ENCODE assay signal across 13 cellular contexts in the genomic region with DNA sequence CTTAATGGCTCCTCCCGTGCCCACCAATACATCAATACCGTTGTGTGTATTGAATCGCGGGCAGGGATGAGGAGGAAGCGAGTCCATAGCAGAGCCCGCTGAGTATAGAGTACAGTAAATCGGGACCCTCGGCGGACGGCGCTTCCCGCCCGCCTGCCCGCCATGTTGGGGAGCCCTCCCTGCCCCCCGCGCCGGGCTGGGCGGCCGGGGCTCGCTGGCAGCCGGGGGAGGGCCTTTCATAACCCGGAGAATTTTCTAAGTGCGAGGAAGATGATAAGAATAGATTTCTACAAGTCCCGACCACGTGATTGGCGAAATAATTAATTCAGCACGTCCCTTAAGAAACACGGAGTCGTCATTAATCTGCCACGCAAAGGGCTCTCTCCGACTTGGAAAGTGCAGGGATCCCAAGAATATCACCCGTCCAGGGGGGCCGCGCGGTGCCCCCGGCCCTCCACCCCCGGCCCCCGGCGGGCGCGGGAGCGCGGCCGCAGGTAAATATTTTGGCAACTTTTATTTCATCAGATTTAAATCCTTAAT. TPM values are rescaled to one million over a fixed set of nuclear protein-coding genes. Genes with fewer than 3 reads are reported as not detected.
DNase-seq lines count a peak whose midpoint lies in the region; ATAC-seq and TF ChIP-seq lines count a peak whose summit lies in the region.
"Had no signal": no experiment of that assay in that cellular context is flagged by ENCODE, and none has a peak within 500 bp of the region (broad histone marks: within the 10 kb centered on the region; RNA-seq: fewer than 3 reads in every experiment).

Gene HOXD3 (plus strand): TSS at position 349 of the 540 bp plus-strand sequence. CDS start 11,808 bp downstream, outside the sequence.

- no peak within 1 kb of the TSS for H2BK5ac ChIP-seq in mesendoderm (ENCODE audit: low read length)

- no peaks in the 10 kb centered on the region for H3K4me1 Mint-ChIP-seq in activated T-helper 1 cell treated with anti-CD3 and anti-CD28 coated beads, Interleukin-12 subunit alpha, Interleukin-12 subunit beta, Interleukin-2, Interleukin-4 antibody, amounts not matched to agents 30 ng/mL and 10 ng/mL and 1 ng/mL, durations not matched to agents 14 hours and 24 hours and 36 hours (ENCODE audit: low read depth)
- H3K4me1 Mint-ChIP-seq in type B pancreatic cell (ENCODE audit: unreplicated experiment): peaks cover 25% of the 10 kb centered on the region

- H3K36me3 Mint-ChIP-seq in activated T-helper 1 cell treated with anti-CD3 and anti-CD28 coated beads, Interleukin-12 subunit alpha, Interleukin-12 subunit beta, Interleukin-2, Interleukin-4 antibody, amounts not matched to agents 30 ng/mL and 10 ng/mL and 1 ng/mL, durations not matched to agents 14 hours and 24 hours and 36 hours (ENCODE audit: low read depth): peaks cover 2% of the 10 kb centered on the region
- peaks cover 16% of the 10 kb centered on the region for H3K36me3 Mint-ChIP-seq in type B pancreatic cell

- H3K27ac Mint-ChIP-seq in activated T-helper 1 cell treated with anti-CD3 and anti-CD28 coated beads, Interleukin-12 subunit alpha, Interleukin-12 subunit beta, Interleukin-2, Interleukin-4 antibody, amounts not matched to agents 30 ng/mL and 10 ng/mL and 1 ng/mL, durations not matched to agents 14 hours and 24 hours and 36 hours: peak within 1 kb of the TSS; percentile 85
- peak within 1 kb of the TSS; percentile 83 for H3K27ac Mint-ChIP-seq in type B pancreatic cell

- no peak within 1 kb of the TSS for H2AK5ac ChIP-seq in mesendoderm (ENCODE audit: low read length)

- peak within 1 kb of the TSS; percentile 70 for H3K56ac ChIP-seq in mesendoderm (ENCODE audit: low read length)

- no peak for TF ChIP-seq CTCF in cardiac muscle cell (IDR thresholded peaks at IDR 0.05; ENCODE audit: low read depth, low read length)
- TF ChIP-seq CTCF in type B pancreatic cell (conservative IDR thresholded peaks at IDR 0.05): no peak

- no peak within 1 kb of the TSS for H2BK15ac ChIP-seq in mesendoderm (replicated peaks; ENCODE audit: low read depth)

- H3K4ac ChIP-seq in mesendoderm (ENCODE audit: low read depth, low read length): no peak within 1 kb of the TSS

- H4K5ac ChIP-seq in mesendoderm (ENCODE audit: low read length): no peak within 1 kb of the TSS

- H3K36me3 ChIP-seq in cardiac muscle cell (no peaks in the 10 kb centered on the region), mesendoderm (ENCODE audit: control insufficient read depth, insufficient read depth, low read length) (no peaks in the 10 kb centered on the region)

- H3K9ac ChIP-seq in mesendoderm (ENCODE audit: low read length): no peak within 1 kb of the TSS

- H3K27ac ChIP-seq in cardiac muscle cell: no peak within 1 kb of the TSS
- H3K27ac ChIP-seq in mesendoderm (ENCODE audit: low read depth, low read length): no peak within 1 kb of the TSS

- H3K27me3 ChIP-seq in cardiac muscle cell: peaks cover 100% of the 10 kb centered on the region
- H3K27me3 ChIP-seq in mesendoderm (ENCODE audit: insufficient read depth, low read length, poor library complexity): peaks cover 88% of the 10 kb centered on the region

- H2BK120ac ChIP-seq in mesendoderm (ENCODE audit: low read depth, low read length): no peak within 1 kb of the TSS

- H3K4me3 ChIP-seq in cardiac muscle cell (peak within 1 kb of the TSS; percentile 12), mesendoderm (ENCODE audit: low read length) (no peak within 1 kb of the TSS)

- intact Hi-C loops in Right ventricle myocardium inferior (cut with DNase I): no loop called here
- intact Hi-C loops in activated T-helper 1 cell treated with anti-CD3 and anti-CD28 coated beads, Interleukin-12 subunit alpha, Interleukin-12 subunit beta, Interleukin-2, Interleukin-4 antibody, amounts not matched to agents 30 ng/mL and 10 ng/mL and 1 ng/mL, durations not matched to agents 14 hours and 24 hours and 36 hours (cut with micrococcal nuclease): loop anchor here (2.0 kb wide), 1 partner anchor 24 kb away; no protein-coding TSS in a partner anchor

- H3K9me3 Mint-ChIP-seq in activated T-helper 1 cell treated with anti-CD3 and anti-CD28 coated beads, Interleukin-12 subunit alpha, Interleukin-12 subunit beta, Interleukin-2, Interleukin-4 antibody, amounts not matched to agents 30 ng/mL and 10 ng/mL and 1 ng/mL, durations not matched to agents 14 hours and 24 hours and 36 hours: no peaks in the 10 kb centered on the region
- H3K9me3 Mint-ChIP-seq in type B pancreatic cell: no peaks in the 10 kb centered on the region

- no peak within 1 kb of the TSS for H4K8ac ChIP-seq in mesendoderm (ENCODE audit: low read depth, low read length)

- H3K79me2 ChIP-seq in mesendoderm (ENCODE audit: control insufficient read depth, insufficient read depth, low read length): no peaks in the 10 kb centered on the region

- no peak within 1 kb of the TSS for H3K18ac ChIP-seq in mesendoderm (ENCODE audit: low read length)

- peak within 1 kb of the TSS; percentile 32 for H3K4me2 ChIP-seq in mesendoderm (ENCODE audit: low read length)

- no peak within 1 kb of the TSS for H3K23ac ChIP-seq in mesendoderm (ENCODE audit: low read length)

- H3K9me3 ChIP-seq in cardiac muscle cell (ENCODE audit: low read depth): peaks cover 3% of the 10 kb centered on the region

- H3K79me1 ChIP-seq in mesendoderm (ENCODE audit: low read length): no peaks in the 10 kb centered on the region

- ATAC-seq in Right ventricle myocardium inferior (no peak), HG02970 (IDR thresholded peaks at IDR 0.05; ENCODE audit: low FRiP score, unreplicated experiment) (no peak)

- no CpG with 5 or more reads among the region's 44 CpGs for WGBS in mesendoderm (ENCODE audit: extremely low coverage, insufficient coverage, low lambda C conversion rate)

- H3K4me3 Mint-ChIP-seq in activated T-helper 1 cell treated with anti-CD3 and anti-CD28 coated beads, Interleukin-12 subunit alpha, Interleukin-12 subunit beta, Interleukin-2, Interleukin-4 antibody, amounts not matched to agents 30 ng/mL and 10 ng/mL and 1 ng/mL, durations not matched to agents 14 hours and 24 hours and 36 hours: no peak within 1 kb of the TSS
- H3K4me3 Mint-ChIP-seq in type B pancreatic cell: peak within 1 kb of the TSS; percentile 88

- peaks cover 71% of the 10 kb centered on the region for H3K27me3 Mint-ChIP-seq in activated T-helper 1 cell treated with anti-CD3 and anti-CD28 coated beads, Interleukin-12 subunit alpha, Interleukin-12 subunit beta, Interleukin-2, Interleukin-4 antibody, amounts not matched to agents 30 ng/mL and 10 ng/mL and 1 ng/mL, durations not matched to agents 14 hours and 24 hours and 36 hours (ENCODE audit: insufficient read depth)
- H3K27me3 Mint-ChIP-seq in type B pancreatic cell: peaks cover 92% of the 10 kb centered on the region

- H3K4me1 ChIP-seq in cardiac muscle cell (ENCODE audit: low read depth) (peaks cover 10% of the 10 kb centered on the region), mesendoderm (ENCODE audit: control insufficient read depth, low read depth, low read length) (peaks cover 3% of the 10 kb centered on the region)

- DNase-seq in cardiac muscle cell (ENCODE audit: low read depth in 1 of 2, low spot score in 1 of 2) (no peak), Right ventricle myocardium inferior (ENCODE audit: missing footprints) (no peak), mesendoderm (no peak), type B pancreatic cell (ENCODE audit: extremely low spot score, unreplicated experiment) (no peak), DMS79 treated with DMSO at 0.1 percent for 48 hours (lab: John Stamatoyannopoulos, UW) (no peak), SHP77 treated with DMSO at 0.1 percent for 48 hours (lab: John Stamatoyannopoulos, UW) (no peak)
- DNase-seq in activated T-helper 1 cell treated with anti-CD3 and anti-CD28 coated beads, Interleukin-12 subunit alpha, Interleukin-12 subunit beta, Interleukin-2, Interleukin-4 antibody, amounts not matched to agents 30 ng/mL and 10 ng/mL and 1 ng/mL, durations not matched to agents 14 hours and 24 hours and 36 hours (ENCODE audit: low spot score): no peak
- DNase-seq: activated CD4-positive, CD25-positive, alpha-beta regulatory T cell treated with anti-CD3 and anti-CD28 coated beads, Interleukin-2, amount 50 U/mL, for 72 hours; Calu3; stimulated activated naive CD4-positive, alpha-beta T cell had no signal

RNA-seq across cellular contexts. Expression of gene HOXD3, which starts in this region (rescaled TPM):
- total RNA-seq in cardiac muscle cell (0.12 TPM in 1 of 2 replicates, not detected in the other), Right ventricle myocardium inferior (0.30 TPM), type B pancreatic cell (ENCODE audit: low replicate concordance) (25.4 TPM in 1 of 2 replicates, not detected in the other)
- not detected in 2 replicates for polyA plus RNA-seq in cardiac muscle cell
- not detected in 2 replicates for total RNA-seq in activated T-helper 1 cell treated with anti-CD3 and anti-CD28 coated beads, Interleukin-12 subunit alpha, Interleukin-12 subunit beta, Interleukin-2, Interleukin-4 antibody, amounts not matched to agents 30 ng/mL and 10 ng/mL and 1 ng/mL, durations not matched to agents 14 hours and 24 hours and 36 hours
- not detected for polyA plus RNA-seq in mesendoderm (2013, experiment 1 of 2)
- not detected for polyA plus RNA-seq in mesendoderm (2013, experiment 2 of 2)
- total RNA-seq: bronchial epithelial cell, Calu3, pulmonary artery endothelial cell had no signal
